In genomic region chr5:160105686-160106085, GRCh38 we compare ENCODE assay signal across 8 cellular contexts. TPM values are rescaled to one million over a fixed set of nuclear protein-coding genes. Genes with fewer than 3 reads are reported as not detected.
DNase-seq lines count a peak whose midpoint lies in the region; ATAC-seq and TF ChIP-seq lines count a peak whose summit lies in the region.

No MANE protein-coding gene starts in this region.

- H3K27ac ChIP-seq in GM23338 (ENCODE audit: low read depth) (peak overlapping the region; percentile 28; the same call in 1 of the 2 replicates), lower lobe of right lung (peak overlapping the region; percentile 5)

- H3K27ac Mint-ChIP-seq in GM23338: peak overlapping the region; percentile 81; the same call in 1 of the 2 replicates

- H4K20me1 ChIP-seq in GM23338 (replicated peaks; ENCODE audit: insufficient read depth): peaks cover 14% of the 10 kb centered on the region

- H3K4me3 Mint-ChIP-seq in GM23338: no peak overlapping the region

- intact Hi-C loops in lower lobe of right lung (cut with DNase I): no loop called here

- H3K4me1 Mint-ChIP-seq in GM23338: peaks cover 5% of the 10 kb centered on the region

- no peaks in the 10 kb centered on the region for H3K9me2 ChIP-seq in GM23338 (ENCODE audit: insufficient read depth)

- H3K4me1 ChIP-seq in GM23338 (ENCODE audit: insufficient read depth): no peaks in the 10 kb centered on the region; the same call in 1 of the 2 replicates
- H3K4me1 ChIP-seq in lower lobe of right lung: peaks cover 32% of the 10 kb centered on the region

- H3K9me3 Mint-ChIP-seq in GM23338: no peaks in the 10 kb centered on the region

- H3K4me2 ChIP-seq in GM23338: no peak overlapping the region

- DNase-seq in GM23338 (ENCODE audit: low spot score): no peak
- DNase-seq in NCI-H69 (lab: John Stamatoyannopoulos, UW): peak; percentile 65
- DNase-seq in lower lobe of right lung: no peak
- no peak for DNase-seq in NCI-H1417 treated with DMSO at 0.1 percent for 48 hours (lab: John Stamatoyannopoulos, UW)
- no peak for DNase-seq in iPS-NIHi7 (ENCODE audit: extremely low spot score)
- no peak for DNase-seq in NK-92 treated with Interleukin-12 subunit alpha and Interleukin-12 subunit beta, amount 100 ng/mL, for 24 hours (lab: John Stamatoyannopoulos, UW)
- DNase-seq in midbrain (lab: John Stamatoyannopoulos, UW): no peak

- no peaks in the 10 kb centered on the region for H3K27me3 ChIP-seq in GM23338 (ENCODE audit: insufficient read depth)
- no peaks in the 10 kb centered on the region for H3K27me3 ChIP-seq in lower lobe of right lung (ENCODE audit: low read depth)

- H3F3A ChIP-seq in GM23338 (replicated peaks; ENCODE audit: low read depth): peaks cover 3% of the 10 kb centered on the region; the same call in 1 of the 2 replicates

- H3K27me3 Mint-ChIP-seq in GM23338 (ENCODE audit: insufficient read depth, low read depth, poor library complexity): peaks cover 3% of the 10 kb centered on the region

- ATAC-seq in GM18517 (IDR thresholded peaks at IDR 0.05; ENCODE audit: unreplicated experiment) (peak; percentile 87), GM23338 (no peak), lower lobe of right lung (peak; percentile 75 to 90)

- H3K36me3 ChIP-seq in GM23338 (ENCODE audit: insufficient read depth) (no peaks in the 10 kb centered on the region; the same call in 1 of the 2 replicates), lower lobe of right lung (peaks cover 15% of the 10 kb centered on the region)

- TF ChIP-seq CTCF in GM23338 (conservative IDR thresholded peaks at IDR 0.05; ENCODE audit: low read depth in 2 of 2) (no peak), lower lobe of right lung (IDR thresholded peaks at IDR 0.05) (no peak)

- no peaks in the 10 kb centered on the region for H3K9me3 ChIP-seq in lower lobe of right lung

- H3K79me2 ChIP-seq in GM23338 (replicated peaks; ENCODE audit: insufficient read depth): peaks cover 98% of the 10 kb centered on the region

- H2AFZ ChIP-seq in GM23338: no peak overlapping the region

- peaks cover 70% of the 10 kb centered on the region for H3K36me3 Mint-ChIP-seq in GM23338 (ENCODE audit: low read depth)

- H3K4me3 ChIP-seq in GM23338 (no peak overlapping the region), lower lobe of right lung (no peak overlapping the region)

TF ChIP-seq in GM23338, 12 proteins besides CTCF, POLR2A, EP300 and RAD21:
- TF ChIP-seq EZH2 (IDR thresholded peaks at IDR 0.05; ENCODE audit: low read depth, unreplicated experiment): no peak
- TF ChIP-seq ZNF331 (CRISPR knock-in tag; IDR thresholded peaks at IDR 0.05; ENCODE audit: low read depth): no peak
- no peak for TF ChIP-seq ETS1 (IDR thresholded peaks at IDR 0.05)
- TF ChIP-seq CREB1 (CRISPR knock-in tag; IDR thresholded peaks at IDR 0.05; ENCODE audit: low read depth): no peak
- no peak for TF ChIP-seq ZNF462 (CRISPR knock-in tag; IDR thresholded peaks at IDR 0.05)
- no peak for TF ChIP-seq JUNB (IDR thresholded peaks at IDR 0.05; ENCODE audit: unreplicated experiment)
- no peak for TF ChIP-seq EZH2phosphoT487 (IDR thresholded peaks at IDR 0.05; ENCODE audit: unreplicated experiment)
- TF ChIP-seq NANOG (IDR thresholded peaks at IDR 0.05; ENCODE audit: borderline replicate concordance): no peak
- TF ChIP-seq POLR2AphosphoS5 (IDR thresholded peaks at IDR 0.05; ENCODE audit: low read depth): no peak
- no peak for TF ChIP-seq STAT1 (IDR thresholded peaks at IDR 0.05; ENCODE audit: unreplicated experiment)
TF ChIP-seq in GM23338: peak in this region for 0.

RNA-seq across cellular contexts. Expression of gene PWWP2A, which starts 13.6 kb away (rescaled TPM):
- 60.5 and 81.6 TPM in 2 replicates for total RNA-seq in GM23338 (2014; rRNA removed; shearing (Covaris generic))
- 48.7 and 51.5 TPM in 2 replicates for polyA plus RNA-seq in GM23338 (2016; fragmentation: Nextera tagmentation; extraction: Ambion mirVana)
- 27.0 TPM for total RNA-seq in lower lobe of right lung
